Comparison of ENCODE assay signal across 32 cellular contexts in genomic region chr19:2850256-2850925, GRCh38. TPM values are rescaled to one million over a fixed set of nuclear protein-coding genes. Genes with fewer than 3 reads are reported as not detected.
DNase-seq lines count a peak whose midpoint lies in the region; ATAC-seq, FAIRE-seq and TF ChIP-seq lines count a peak whose summit lies in the region.
"Had no signal": no experiment of that assay in that cellular context is flagged by ENCODE, and none has a peak within 500 bp of the region (broad histone marks: within the 10 kb centered on the region; RNA-seq: fewer than 3 reads in every experiment).

No MANE protein-coding gene starts in this region.

- H3K27me3 Mint-ChIP-seq in activated T-cell treated with anti-CD3 and anti-CD28 coated beads, Interleukin-2, amount 50 U/mL, for 4 hours (ENCODE audit: low read depth) = no peaks in the 10 kb centered on the region
- no peaks in the 10 kb centered on the region for H3K27me3 Mint-ChIP-seq in natural killer cell treated with Interleukin-12 subunit alpha and Interleukin-12 subunit beta and Interleukin-15 and Interleukin-18, amount 100 ng/mL, for 72 hours
- H3K27me3 Mint-ChIP-seq: activated B cell treated with CpG ODN at 0.5 μM for 24 hours; activated naive CD4-positive, alpha-beta T cell treated with anti-CD3 and anti-CD28 coated beads, Interleukin-2, amount 10 ng/mL, durations not matched to agents 7 days and 5 days had no signal

- H3K9me3 Mint-ChIP-seq in activated T-cell treated with anti-CD3 and anti-CD28 coated beads, Interleukin-2, amount 50 U/mL, for 4 hours = peaks cover 33% of the 10 kb centered on the region
- peaks cover 25% of the 10 kb centered on the region for H3K9me3 Mint-ChIP-seq in natural killer cell treated with Interleukin-12 subunit alpha and Interleukin-12 subunit beta and Interleukin-15 and Interleukin-18, amount 100 ng/mL, for 72 hours

- FAIRE-seq in GM12892 (lab: Jason Lieb, UNC) = peak; percentile 77
- FAIRE-seq: A549, G401.6, H1 had no signal

- no peak overlapping the region for H3K27ac ChIP-seq in coronary artery
- H3K27ac ChIP-seq: A549, cardiac muscle cell, gastrocnemius medialis, hepatocyte, Peyer's patch, skin epidermis, tibial nerve had no signal

- TF ChIP-seq CTCF in coronary artery (IDR thresholded peaks at IDR 0.05) = no peak

- DNase-seq in activated T-cell treated with anti-CD3 and anti-CD28 coated beads, Interleukin-2, amount 50 U/mL, for 4 hours = no peak
- DNase-seq in activated T-cell treated with anti-CD3 and anti-CD28 coated beads, Interleukin-2, amount 50 U/mL, for 1 hour = no peak
- DNase-seq in GM12892 (ENCODE audit: insufficient read length) (no peak), coronary artery (ENCODE audit: low spot score) (no peak), DMS79 (lab: John Stamatoyannopoulos, UW) (no peak)
- DNase-seq in natural killer cell treated with Interleukin-12 subunit alpha and Interleukin-12 subunit beta and Interleukin-15 and Interleukin-18, amount 100 ng/mL, for 72 hours (ENCODE audit: low spot score) = no peak
- no peak for DNase-seq in activated CD8-positive, alpha-beta memory T cell treated with anti-CD3 and anti-CD28 coated beads, Interleukin-2, amount 50 U/mL, for 4 hours
- DNase-seq: activated B cell treated with CpG ODN at 0.5 μM for 24 hours; activated CD4-positive, alpha-beta T cell treated with anti-CD3 and anti-CD28 coated beads, Interleukin-2, amount 50 U/mL, for 48 hours; activated naive CD4-positive, alpha-beta T cell treated with anti-CD3 and anti-CD28 coated beads, Interleukin-2, amount 10 ng/mL, durations not matched to agents 7 days and 5 days; AML-193; aorta; cortex of kidney; gastrocnemius medialis; left colon; mesenchymal stem cell; NCI-H1092 treated with DMSO at 0.1 percent for 48 hours; NCI-H187 treated with DMSO at 0.1 percent for 48 hours; NCI-H526 treated with DMSO at 0.1 percent for 48 hours; occipital lobe; Peyer's patch; SHP77 treated with DMSO at 0.1 percent for 48 hours; stimulated activated CD4-positive, alpha-beta T cell treated with anti-CD3 and anti-CD28 coated beads, Interleukin-1b, Interleukin-23, amount 100 ng/mL, for 48 hours; stimulated activated CD8-positive, alpha-beta memory T cell treated with anti-CD3 and anti-CD28 coated beads, Interleukin-4, amount 100 ng/mL, for 48 hours had no signal

- peak overlapping the region; percentile 24 to 31 for H3K27ac Mint-ChIP-seq in natural killer cell treated with Interleukin-12 subunit alpha and Interleukin-12 subunit beta and Interleukin-15 and Interleukin-18, amount 100 ng/mL, for 72 hours
- H3K27ac Mint-ChIP-seq: activated B cell treated with CpG ODN at 0.5 μM for 24 hours; activated naive CD4-positive, alpha-beta T cell treated with anti-CD3 and anti-CD28 coated beads, Interleukin-2, amount 10 ng/mL, durations not matched to agents 7 days and 5 days had no signal

- peak in 1 of 2 donors; percentile 50 for ATAC-seq in activated T-cell treated with anti-CD3 and anti-CD28 coated beads, Interleukin-2, amount 50 U/mL, for 4 hours
- ATAC-seq in natural killer cell treated with Interleukin-12 subunit alpha and Interleukin-12 subunit beta and Interleukin-15 and Interleukin-18, amount 100 ng/mL, for 72 hours = peak in 1 of 2 donors; percentile 48
- ATAC-seq in GM19397 (IDR thresholded peaks at IDR 0.05; ENCODE audit: unreplicated experiment) = no peak
- ATAC-seq: A549, gastrocnemius medialis, left colon had no signal

- peaks cover 17% of the 10 kb centered on the region for H3K4me1 Mint-ChIP-seq in activated T-cell treated with anti-CD3 and anti-CD28 coated beads, Interleukin-2, amount 50 U/mL, for 4 hours (ENCODE audit: low read depth)
- peaks cover 9 to 11% of the 10 kb centered on the region in 2 donors for H3K4me1 Mint-ChIP-seq in natural killer cell treated with Interleukin-12 subunit alpha and Interleukin-12 subunit beta and Interleukin-15 and Interleukin-18, amount 100 ng/mL, for 72 hours (ENCODE audit: low read depth in 2 of 2)

- peak overlapping the region; percentile 2 for H3K4me3 Mint-ChIP-seq in activated T-cell treated with anti-CD3 and anti-CD28 coated beads, Interleukin-2, amount 50 U/mL, for 4 hours
- H3K4me3 Mint-ChIP-seq in natural killer cell treated with Interleukin-12 subunit alpha and Interleukin-12 subunit beta and Interleukin-15 and Interleukin-18, amount 100 ng/mL, for 72 hours = peak overlapping the region; percentile 41
- H3K4me3 Mint-ChIP-seq: activated B cell treated with CpG ODN at 0.5 μM for 24 hours; activated naive CD4-positive, alpha-beta T cell treated with anti-CD3 and anti-CD28 coated beads, Interleukin-2, amount 10 ng/mL, durations not matched to agents 7 days and 5 days had no signal

- H3K4me3 ChIP-seq in coronary artery = peak overlapping the region; percentile 17
- H3K4me3 ChIP-seq: A549, cardiac muscle cell, gastrocnemius medialis, hepatocyte, Peyer's patch, skin epidermis, tibial nerve had no signal

- peaks cover 58% of the 10 kb centered on the region for H3K36me3 Mint-ChIP-seq in activated T-cell treated with anti-CD3 and anti-CD28 coated beads, Interleukin-2, amount 50 U/mL, for 4 hours (ENCODE audit: insufficient read depth)
- peaks cover 54% of the 10 kb centered on the region for H3K36me3 Mint-ChIP-seq in natural killer cell treated with Interleukin-12 subunit alpha and Interleukin-12 subunit beta and Interleukin-15 and Interleukin-18, amount 100 ng/mL, for 72 hours

- no peak for TF ChIP-seq POLR2A in GM12892 (IDR thresholded peaks at IDR 0.05; ENCODE audit: low read depth, low read length)

RNA-seq across cellular contexts. Expression of gene ZNF555, which starts 9.1 kb away (rescaled TPM):
- 1 to 10 TPM; 1.2 to 1.6 (median 1.3) TPM for total RNA-seq in activated T-cell treated with anti-CD3 and anti-CD28 coated beads, Interleukin-2, amount 50 U/mL, for 4 hours
- 2.6 TPM for polyA plus RNA-seq in GM12892 (2012; ENCODE audit: missing spikeins)
- total RNA-seq in natural killer cell treated with Interleukin-12 subunit alpha and Interleukin-12 subunit beta and Interleukin-15 and Interleukin-18, amount 100 ng/mL, for 72 hours = 1 to 10 TPM; 2.6 to 3.0 TPM

RNA-seq across cellular contexts. Expression of gene ZNF556, which starts 16.7 kb away (rescaled TPM):
- not detected for total RNA-seq in activated T-cell treated with anti-CD3 and anti-CD28 coated beads, Interleukin-2, amount 50 U/mL, for 4 hours
- polyA plus RNA-seq in GM12892 (2012; ENCODE audit: missing spikeins) = not detected
- not detected for total RNA-seq in natural killer cell treated with Interleukin-12 subunit alpha and Interleukin-12 subunit beta and Interleukin-15 and Interleukin-18, amount 100 ng/mL, for 72 hours
- total RNA-seq: activated B cell treated with CpG ODN at 0.5 μM for 24 hours, H1, Peyer's patch had no signal
- polyA plus RNA-seq: A549, aorta, H1, hepatocyte had no signal

RNA-seq across cellular contexts. Expression of gene ZNF554, which starts 30.7 kb away (rescaled TPM):
- 1 to 10 TPM; 1.0 to 1.2 (median 1.2) TPM for total RNA-seq in activated T-cell treated with anti-CD3 and anti-CD28 coated beads, Interleukin-2, amount 50 U/mL, for 4 hours
- 1.7 TPM for polyA plus RNA-seq in GM12892 (2012; ENCODE audit: missing spikeins)
- total RNA-seq in natural killer cell treated with Interleukin-12 subunit alpha and Interleukin-12 subunit beta and Interleukin-15 and Interleukin-18, amount 100 ng/mL, for 72 hours = 1 to 10 TPM in 1 of 2 donors, under 1 TPM in 1; 0.89 to 2.9 TPM

RNA-seq across cellular contexts. Expression of gene ZNF57, which starts 50.3 kb away (rescaled TPM):
- total RNA-seq in activated T-cell treated with anti-CD3 and anti-CD28 coated beads, Interleukin-2, amount 50 U/mL, for 4 hours = 1 to 10 TPM; 3.6 to 4.1 (median 3.7) TPM
- polyA plus RNA-seq in GM12892 (2012; ENCODE audit: missing spikeins) = 6.7 TPM
- total RNA-seq in natural killer cell treated with Interleukin-12 subunit alpha and Interleukin-12 subunit beta and Interleukin-15 and Interleukin-18, amount 100 ng/mL, for 72 hours = 1 to 10 TPM; 4.1 to 4.8 TPM
